Comparison of ENCODE assay signal across 23 cellular contexts in genomic region chr6:167551634-167552630, GRCh38.
DNase-seq lines count a peak whose midpoint lies in the region; ATAC-seq, FAIRE-seq and TF ChIP-seq lines count a peak whose summit lies in the region.
"Had no signal": no experiment of that assay in that cellular context is flagged by ENCODE, and none has a peak within 500 bp of the region (broad histone marks: within the 10 kb centered on the region; RNA-seq: fewer than 3 reads in every experiment).

No MANE protein-coding gene starts in this region.

- H3K9ac ChIP-seq in BLaER1, result no peak overlapping the region

- H3K27me3 Mint-ChIP-seq in stimulated activated memory B cell treated with anti-CD40 and anti-IgM and Interleukin-4, amounts not matched to agents 10 μg/mL and 1 μg/mL and 100 μg/mL, for 72 hours, result peaks cover 12% of the 10 kb centered on the region
- H3K27me3 Mint-ChIP-seq in glutamatergic neuron (ENCODE audit: unreplicated experiment), result peaks cover 6% of the 10 kb centered on the region
- H3K27me3 Mint-ChIP-seq: activated CD4-positive, alpha-beta T cell treated with anti-CD3 and anti-CD28 coated beads, Interleukin-2, amount 10 ng/mL, durations not matched to agents 24 days and 14 days; activated naive CD8-positive, alpha-beta T cell treated with anti-CD3 and anti-CD28 coated beads, Interleukin-2, amount 10 ng/mL, durations not matched to agents 7 days and 5 days had no signal

- DNase-seq in lower lobe of right lung, result no peak
- DNase-seq in GM19239 (ENCODE audit: insufficient read length, low spot score), result no peak
- no peak for DNase-seq in effector memory CD4-positive, alpha-beta T cell
- DNase-seq in amygdala (lab: John Stamatoyannopoulos, UW), result no peak
- DNase-seq in glutamatergic neuron, result no peak
- DNase-seq: activated CD4-positive, alpha-beta T cell treated with anti-CD3 and anti-CD28 coated beads, Interleukin-2, amount 10 ng/mL, durations not matched to agents 24 days and 14 days; activated naive CD8-positive, alpha-beta T cell treated with anti-CD3 and anti-CD28 coated beads, Interleukin-2, amount 10 ng/mL, durations not matched to agents 7 days and 5 days; brain microvascular endothelial cell; DMS 273 treated with DMSO at 0.1 percent for 48 hours; NCI-H1417 treated with DMSO at 0.1 percent for 48 hours; NCI-H526 treated with DMSO at 0.1 percent for 48 hours; nephron progenitor cell; SIG-M5; stimulated activated CD8-positive, alpha-beta memory T cell treated with anti-CD3 and anti-CD28 coated beads, Interleukin-4, amount 100 ng/mL, for 48 hours; T-helper 1 cell had no signal

- H3K36me3 Mint-ChIP-seq in stimulated activated memory B cell treated with anti-CD40 and anti-IgM and Interleukin-4, amounts not matched to agents 10 μg/mL and 1 μg/mL and 100 μg/mL, for 72 hours, result no peaks in the 10 kb centered on the region
- peaks cover 9% of the 10 kb centered on the region for H3K36me3 Mint-ChIP-seq in glutamatergic neuron (ENCODE audit: unreplicated experiment)
- H3K36me3 Mint-ChIP-seq: activated naive CD8-positive, alpha-beta T cell treated with anti-CD3 and anti-CD28 coated beads, Interleukin-2, amount 10 ng/mL, durations not matched to agents 7 days and 5 days had no signal

- peak overlapping the region; percentile 36 for H3K4me2 ChIP-seq in BLaER1

- no peak for FAIRE-seq in GM19239 (lab: Jason Lieb, UNC)
- FAIRE-seq: G401.6, urothelium cell line had no signal

- no peaks in the 10 kb centered on the region for H3K4me1 Mint-ChIP-seq in stimulated activated memory B cell treated with anti-CD40 and anti-IgM and Interleukin-4, amounts not matched to agents 10 μg/mL and 1 μg/mL and 100 μg/mL, for 72 hours
- H3K4me1 Mint-ChIP-seq in glutamatergic neuron (ENCODE audit: low read depth, unreplicated experiment), result peaks cover 6% of the 10 kb centered on the region
- H3K4me1 Mint-ChIP-seq: activated CD4-positive, alpha-beta T cell treated with anti-CD3 and anti-CD28 coated beads, Interleukin-2, amount 10 ng/mL, durations not matched to agents 24 days and 14 days; activated naive CD8-positive, alpha-beta T cell treated with anti-CD3 and anti-CD28 coated beads, Interleukin-2, amount 10 ng/mL, durations not matched to agents 7 days and 5 days had no signal

- ATAC-seq in esophagus mucosa (peak; percentile 22), lower lobe of right lung (peak in 1 of 2 donors; percentile 30)
- peak; percentile 37 for ATAC-seq in stimulated activated memory B cell treated with anti-CD40 and anti-IgM and Interleukin-4, amounts not matched to agents 10 μg/mL and 1 μg/mL and 100 μg/mL, for 72 hours

- H3K36me3 ChIP-seq in BLaER1, result no peaks in the 10 kb centered on the region
- no peaks in the 10 kb centered on the region for H3K36me3 ChIP-seq in lower lobe of right lung
- no peaks in the 10 kb centered on the region for H3K36me3 ChIP-seq in effector memory CD4-positive, alpha-beta T cell (ENCODE audit: control insufficient read depth, insufficient read depth, low read length)
- H3K36me3 ChIP-seq: brain microvascular endothelial cell had no signal

- intact Hi-C loops in lower lobe of right lung (cut with DNase I), result no loop called here

- H3K9me3 Mint-ChIP-seq in stimulated activated memory B cell treated with anti-CD40 and anti-IgM and Interleukin-4, amounts not matched to agents 10 μg/mL and 1 μg/mL and 100 μg/mL, for 72 hours, result peaks cover 20% of the 10 kb centered on the region
- peaks cover 8% of the 10 kb centered on the region for H3K9me3 Mint-ChIP-seq in glutamatergic neuron (ENCODE audit: unreplicated experiment)

- no peak overlapping the region for H3K4me3 ChIP-seq in BLaER1
- H3K4me3 ChIP-seq in lower lobe of right lung, result no peak overlapping the region
- H3K4me3 ChIP-seq in effector memory CD4-positive, alpha-beta T cell (ENCODE audit: insufficient read depth, low read depth, low read length, poor library complexity, severe bottlenecking), result no peak overlapping the region

- no peak overlapping the region for H3K27ac ChIP-seq in BLaER1
- H3K27ac ChIP-seq in lower lobe of right lung, result peak overlapping the region; percentile 62
- no peak overlapping the region for H3K27ac ChIP-seq in effector memory CD4-positive, alpha-beta T cell (ENCODE audit: insufficient read depth, low read length, poor library complexity, severe bottlenecking)
- H3K27ac ChIP-seq: brain microvascular endothelial cell, C4-2B, psoas muscle had no signal

- H3K27ac Mint-ChIP-seq in stimulated activated memory B cell treated with anti-CD40 and anti-IgM and Interleukin-4, amounts not matched to agents 10 μg/mL and 1 μg/mL and 100 μg/mL, for 72 hours, result no peak overlapping the region
- no peak overlapping the region for H3K27ac Mint-ChIP-seq in glutamatergic neuron (ENCODE audit: unreplicated experiment)
- H3K27ac Mint-ChIP-seq: activated CD4-positive, alpha-beta T cell treated with anti-CD3 and anti-CD28 coated beads, Interleukin-2, amount 10 ng/mL, durations not matched to agents 24 days and 14 days; activated naive CD8-positive, alpha-beta T cell treated with anti-CD3 and anti-CD28 coated beads, Interleukin-2, amount 10 ng/mL, durations not matched to agents 7 days and 5 days; activated T-helper 2 cell treated with anti-CD3 and anti-CD28 coated beads, Interferon-gamma antibody, Interleukin-2, Interleukin-4, amounts not matched to agents 10 μg/mL and 5 μg/mL and 100 μg/mL, durations not matched to agents 14 hours and 24 hours and 36 hours had no signal

- H3K4me1 ChIP-seq in BLaER1 (peaks cover 51% of the 10 kb centered on the region), lower lobe of right lung (peaks cover 18% of the 10 kb centered on the region)
- no peaks in the 10 kb centered on the region for H3K4me1 ChIP-seq in effector memory CD4-positive, alpha-beta T cell (ENCODE audit: control insufficient read depth, insufficient read depth, low read length, poor library complexity, severe bottlenecking)

- TF ChIP-seq CTCF in lower lobe of right lung (IDR thresholded peaks at IDR 0.05) (no peak), glutamatergic neuron (IDR thresholded peaks at IDR 0.05; ENCODE audit: partially characterized antibody, unreplicated experiment) (no peak)

- no peak overlapping the region for H3K4me3 Mint-ChIP-seq in stimulated activated memory B cell treated with anti-CD40 and anti-IgM and Interleukin-4, amounts not matched to agents 10 μg/mL and 1 μg/mL and 100 μg/mL, for 72 hours
- H3K4me3 Mint-ChIP-seq in glutamatergic neuron (ENCODE audit: unreplicated experiment), result no peak overlapping the region
- H3K4me3 Mint-ChIP-seq: activated CD4-positive, alpha-beta T cell treated with anti-CD3 and anti-CD28 coated beads, Interleukin-2, amount 10 ng/mL, durations not matched to agents 24 days and 14 days; activated naive CD8-positive, alpha-beta T cell treated with anti-CD3 and anti-CD28 coated beads, Interleukin-2, amount 10 ng/mL, durations not matched to agents 7 days and 5 days had no signal

- H3K27me3 ChIP-seq in BLaER1, result no peaks in the 10 kb centered on the region
- no peaks in the 10 kb centered on the region for H3K27me3 ChIP-seq in lower lobe of right lung (ENCODE audit: low read depth)
- H3K27me3 ChIP-seq in effector memory CD4-positive, alpha-beta T cell (replicated peaks; ENCODE audit: control insufficient read depth, insufficient read depth, low read length, poor library complexity, severe bottlenecking), result no peaks in the 10 kb centered on the region
- H3K27me3 ChIP-seq: brain microvascular endothelial cell had no signal

- H4K20me1 ChIP-seq in BLaER1, result no peaks in the 10 kb centered on the region

- H3K9me3 ChIP-seq in BLaER1 (peaks cover 25% of the 10 kb centered on the region), lower lobe of right lung (peaks cover 3% of the 10 kb centered on the region)
- H3K9me3 ChIP-seq in effector memory CD4-positive, alpha-beta T cell (ENCODE audit: control insufficient read depth, low read length), result no peaks in the 10 kb centered on the region
